In the genomic region with DNA sequence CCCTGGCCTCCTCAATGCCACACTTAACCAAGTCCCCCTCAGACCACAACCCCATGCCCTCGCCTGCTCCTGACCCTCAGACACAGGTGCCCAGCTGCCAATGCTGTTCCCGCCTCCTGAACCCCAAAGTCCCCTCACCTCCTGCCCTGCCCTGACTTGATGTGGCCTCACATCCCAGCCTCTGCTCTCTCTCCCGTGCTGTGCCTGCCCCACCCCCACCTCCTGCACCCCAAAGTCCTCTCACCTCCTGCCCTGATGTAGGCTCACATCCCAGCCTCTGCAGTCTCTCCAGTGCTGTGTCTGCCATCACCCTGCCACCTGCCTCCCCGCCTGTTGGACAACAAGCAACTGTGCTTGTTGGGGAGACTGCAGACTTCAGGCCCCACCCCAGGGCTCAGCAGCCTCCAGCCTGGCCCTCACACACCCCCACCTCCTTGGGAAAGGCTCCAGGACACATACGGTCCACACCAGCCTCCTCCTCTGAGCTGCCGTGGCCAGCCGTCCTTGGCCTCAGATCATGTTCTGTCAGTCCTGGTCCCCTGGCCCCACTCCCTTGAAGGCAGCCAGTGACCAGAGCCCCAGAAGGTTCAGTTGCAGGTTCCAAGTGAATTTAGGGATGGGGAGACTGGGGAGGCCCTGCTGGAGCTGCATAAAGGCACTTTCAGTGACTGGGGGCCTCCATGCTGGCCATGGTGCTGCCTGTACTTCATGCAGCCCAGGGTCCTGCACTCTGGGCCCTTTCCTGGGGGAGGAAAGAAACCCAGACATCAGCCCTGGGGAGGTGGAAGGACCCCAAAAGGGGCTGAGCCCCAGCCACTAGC, we compare ENCODE assay signal across 27 cellular contexts. TPM values are rescaled to one million over a fixed set of nuclear protein-coding genes. Genes with fewer than 3 reads are reported as not detected.
"Had no signal": no experiment of that assay in that cellular context is flagged by ENCODE, and none has a peak within 500 bp of the region (broad histone marks: within the 10 kb centered on the region; RNA-seq: fewer than 3 reads in every experiment).

No MANE protein-coding gene starts in this region.

- H3K9me3 Mint-ChIP-seq: activated naive CD4-positive, alpha-beta T cell treated with anti-CD3 and anti-CD28 coated beads, Interleukin-2, amount 50 U/mL, for 24 hours had no signal

- H3K4me1 Mint-ChIP-seq: activated naive CD4-positive, alpha-beta T cell treated with anti-CD3 and anti-CD28 coated beads, Interleukin-2, amount 50 U/mL, for 24 hours; WTC11 had no signal

- H3K27ac Mint-ChIP-seq: activated CD8-positive, alpha-beta T cell treated with anti-CD3 and anti-CD28 coated beads, Interleukin-2, amount 10 ng/mL, durations not matched to agents 7 days and 5 days; activated naive CD4-positive, alpha-beta T cell treated with anti-CD3 and anti-CD28 coated beads, Interleukin-2, amount 50 U/mL, for 24 hours; T-helper 17 cell; WTC11 had no signal

- ATAC-seq: activated CD8-positive, alpha-beta T cell treated with anti-CD3 and anti-CD28 coated beads, Interleukin-2, amount 10 ng/mL, durations not matched to agents 7 days and 5 days; body of pancreas; T-helper 17 cell; WTC11 had no signal

- H3K27me3 Mint-ChIP-seq: activated naive CD4-positive, alpha-beta T cell treated with anti-CD3 and anti-CD28 coated beads, Interleukin-2, amount 50 U/mL, for 24 hours had no signal

- FAIRE-seq: bronchial epithelial cell had no signal

- H3K36me3 ChIP-seq: ascending aorta, Peyer's patch, SJSA1 had no signal

- DNase-seq: activated CD4-positive, alpha-beta T cell treated with anti-CD3 and anti-CD28 coated beads for 48 hours; activated CD4-positive, alpha-beta T cell treated with anti-CD3 and anti-CD28 coated beads, Interleukin-2, amount 50 U/mL, for 4 hours; activated CD4-positive, CD25-positive, alpha-beta regulatory T cell treated with anti-CD3 and anti-CD28 coated beads, Interleukin-2, amount 50 U/mL, for 72 hours; activated CD8-positive, alpha-beta memory T cell treated with anti-CD3 and anti-CD28 coated beads, Interleukin-2, amount 50 U/mL, for 48 hours; activated CD8-positive, alpha-beta T cell treated with anti-CD3 and anti-CD28 coated beads, Interleukin-2, amount 10 ng/mL, durations not matched to agents 7 days and 5 days; activated naive CD4-positive, alpha-beta T cell; activated T-cell treated with anti-CD3 and anti-CD28 coated beads, Interleukin-2, amount 50 U/mL, for 1 hour; amniotic stem cell; body of pancreas; KG1; NCI-H1048; NCI-H146; NCI-H187 treated with DMSO at 0.1 percent for 48 hours; NCI-H2081 treated with DMSO at 0.1 percent for 48 hours; NCI-H446; NCI-H524; Peyer's patch; SHP77; T-helper 17 cell; T-helper 9 cell had no signal

- H3K27ac ChIP-seq: ascending aorta, body of pancreas, Peyer's patch, SJSA1 had no signal

- H3K9me3 ChIP-seq: ascending aorta, body of pancreas, Peyer's patch, SJSA1 had no signal

- H3K4me1 ChIP-seq: ascending aorta, body of pancreas, SJSA1 had no signal

- H3K4me3 ChIP-seq: ascending aorta, body of pancreas, Peyer's patch, SJSA1 had no signal

- H3K27me3 ChIP-seq: ascending aorta, body of pancreas, Peyer's patch had no signal

- H3K4me3 Mint-ChIP-seq: activated CD8-positive, alpha-beta T cell treated with anti-CD3 and anti-CD28 coated beads, Interleukin-2, amount 10 ng/mL, durations not matched to agents 7 days and 5 days; activated naive CD4-positive, alpha-beta T cell treated with anti-CD3 and anti-CD28 coated beads, Interleukin-2, amount 50 U/mL, for 24 hours; T-helper 17 cell; WTC11 had no signal

- H3K36me3 Mint-ChIP-seq: activated naive CD4-positive, alpha-beta T cell treated with anti-CD3 and anti-CD28 coated beads, Interleukin-2, amount 50 U/mL, for 24 hours; WTC11 had no signal

RNA-seq across cellular contexts. Expression of a gene that starts 48.2 kb away (rescaled TPM):
- total RNA-seq: ascending aorta, body of pancreas, bronchial epithelial cell, LHCN-M2, M059J, Peyer's patch, SJSA1, T-helper 17 cell had no signal
